24 cellular contexts compared by ENCODE assay signal in genomic region chr1:218322762-218323161, GRCh38.
"Had no signal": no experiment of that assay in that cellular context is flagged by ENCODE, and none has a peak within 500 bp of the region (broad histone marks: within the 10 kb centered on the region; RNA-seq: fewer than 3 reads in every experiment).

No MANE protein-coding gene starts in this region.

- H3K9me3 ChIP-seq: heart left ventricle, ovary, prostate gland, testis, tibial nerve, upper lobe of right lung had no signal

- H3K27me3 Mint-ChIP-seq: naive B cell; stimulated activated naive B cell treated with anti-CD40 and anti-IgM and Interleukin-4, amounts not matched to agents 10 μg/mL and 1 μg/mL and 100 μg/mL, for 72 hours; stimulated activated naive CD8-positive, alpha-beta T cell treated with anti-CD3 and anti-CD28 coated beads, Interleukin-15, amount 100 ng/mL, for 72 hours had no signal

- H3K4me1 Mint-ChIP-seq: endodermal cell; naive B cell; nephron; stimulated activated naive B cell treated with anti-CD40 and anti-IgM and Interleukin-4, amounts not matched to agents 10 μg/mL and 1 μg/mL and 100 μg/mL, for 72 hours; stimulated activated naive CD8-positive, alpha-beta T cell treated with anti-CD3 and anti-CD28 coated beads, Interleukin-15, amount 100 ng/mL, for 72 hours had no signal

- ATAC-seq: sciatic nerve; stimulated activated naive B cell treated with anti-CD40 and anti-IgM and Interleukin-4, amounts not matched to agents 10 μg/mL and 1 μg/mL and 100 μg/mL, for 72 hours had no signal

- H3K27ac Mint-ChIP-seq: endodermal cell; nephron; stimulated activated naive B cell treated with anti-CD40 and anti-IgM and Interleukin-4, amounts not matched to agents 10 μg/mL and 1 μg/mL and 100 μg/mL, for 72 hours; stimulated activated naive CD8-positive, alpha-beta T cell treated with anti-CD3 and anti-CD28 coated beads, Interleukin-15, amount 100 ng/mL, for 72 hours had no signal

- H3K4me3 ChIP-seq: coronary artery, heart left ventricle, ovary, prostate gland, skin epidermis, tibial nerve, upper lobe of right lung had no signal

- H3K4me3 Mint-ChIP-seq: endodermal cell; naive B cell; nephron; stimulated activated naive B cell treated with anti-CD40 and anti-IgM and Interleukin-4, amounts not matched to agents 10 μg/mL and 1 μg/mL and 100 μg/mL, for 72 hours; stimulated activated naive CD8-positive, alpha-beta T cell treated with anti-CD3 and anti-CD28 coated beads, Interleukin-15, amount 100 ng/mL, for 72 hours had no signal

- DNase-seq: effector CD4-positive, alpha-beta T cell; endodermal cell; erythroblast; foreskin melanocyte; heart left ventricle; hippocampal formation; kidney glomerular epithelial cell; mesendoderm; naive B cell; nucleus accumbens; ovary; retina; stimulated activated CD4-positive, alpha-beta T cell treated with anti-CD3 and anti-CD28 coated beads, Interleukin-2, amount 100 ng/mL, for 24 hours; stimulated activated CD4-positive, alpha-beta T cell treated with anti-CD3 and anti-CD28 coated beads, Interleukin-4, amount 100 ng/mL, for 4 hours; stimulated activated naive B cell treated with anti-CD40 and anti-IgM and Interleukin-4, amounts not matched to agents 10 μg/mL and 1 μg/mL and 100 μg/mL, for 72 hours; stimulated activated naive CD8-positive, alpha-beta T cell treated with anti-CD3 and anti-CD28 coated beads, Interleukin-15, amount 100 ng/mL, for 72 hours; testis; upper lobe of right lung had no signal

- H3K4me1 ChIP-seq: heart left ventricle, prostate gland, testis, tibial nerve, upper lobe of right lung had no signal

- H3K9me3 Mint-ChIP-seq: endodermal cell; nephron; stimulated activated naive B cell treated with anti-CD40 and anti-IgM and Interleukin-4, amounts not matched to agents 10 μg/mL and 1 μg/mL and 100 μg/mL, for 72 hours; stimulated activated naive CD8-positive, alpha-beta T cell treated with anti-CD3 and anti-CD28 coated beads, Interleukin-15, amount 100 ng/mL, for 72 hours had no signal

- H3K36me3 ChIP-seq: ovary had no signal

- H3K27me3 ChIP-seq: heart left ventricle, ovary, testis, tibial nerve, upper lobe of right lung had no signal

- H3K27ac ChIP-seq: coronary artery, heart left ventricle, ovary, prostate gland, skin epidermis, testis, tibial nerve, upper lobe of right lung had no signal
